12 cellular contexts compared by ENCODE assay signal in the genomic region with DNA sequence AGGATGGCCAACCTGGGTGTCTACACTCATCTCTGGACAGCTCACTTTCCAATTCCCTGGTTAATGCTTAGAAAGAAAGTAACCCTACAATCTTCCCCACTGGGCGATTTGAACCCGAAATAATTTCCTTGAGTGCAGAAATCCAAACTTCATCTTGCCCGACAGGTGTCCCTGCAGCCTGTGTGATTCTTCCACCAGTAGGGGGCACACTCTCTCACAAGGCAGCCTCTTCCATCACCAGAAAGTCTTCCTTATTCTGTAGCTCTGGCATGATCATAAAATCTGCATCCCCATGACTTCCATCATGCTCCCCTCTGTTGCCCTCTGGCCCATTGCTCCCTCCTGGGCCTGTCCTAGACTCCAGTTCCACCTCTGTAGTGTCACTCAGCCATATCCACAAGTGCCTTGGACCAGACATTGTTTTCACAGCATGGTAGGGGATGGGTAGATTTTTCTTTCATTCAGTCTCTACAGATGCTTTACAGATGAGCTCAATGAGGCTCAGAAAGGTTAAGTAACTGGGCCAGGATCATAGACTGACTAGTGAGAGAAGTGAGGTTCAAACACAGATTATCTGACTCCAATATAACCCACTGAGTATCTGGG.
A peak's percentile ranks its signal among the peaks of the same experiment; 100 is the strongest.
DNase-seq lines count a peak whose midpoint lies in the region; ATAC-seq, FAIRE-seq and TF ChIP-seq lines count a peak whose summit lies in the region.
"Had no signal": no experiment of that assay in that cellular context is flagged by ENCODE, and none has a peak within 500 bp of the region (broad histone marks: within the 10 kb centered on the region; RNA-seq: fewer than 3 reads in every experiment).

No MANE protein-coding gene starts in this region.

- 7% methylated on average over 3 of the region's 3 CpGs for WGBS in HepG2 (ENCODE audit: low lambda C conversion rate)
- WGBS in right lobe of liver (ENCODE audit: insufficient coverage, low coverage, low lambda C conversion rate, missing lambda C conversion rate): 58% methylated on average over 2 of the region's 3 CpGs

- H4K20me1 ChIP-seq in HepG2 (ENCODE audit: insufficient read depth, low read length): no peaks in the 10 kb centered on the region
- no peaks in the 10 kb centered on the region for H4K20me1 ChIP-seq in MM.1S (ENCODE audit: insufficient read depth, low read length)

- H3K36me3 ChIP-seq in HepG2 (replicated peaks in 1 of 2; ENCODE audit: control insufficient read depth in 1 of 2, insufficient read depth in 2 of 2, low read length in 2 of 2) (no peaks in the 10 kb centered on the region), right lobe of liver (no peaks in the 10 kb centered on the region), MM.1S (replicated peaks; ENCODE audit: insufficient read depth, low read length) (no peaks in the 10 kb centered on the region)

- FAIRE-seq in HepG2 (lab: Jason Lieb, UNC) (peak; percentile 18), RCC 7860 (lab: Jason Lieb, UNC) (no peak)

- H3K36me3 Mint-ChIP-seq in type B pancreatic cell: no peaks in the 10 kb centered on the region
- H3K36me3 Mint-ChIP-seq in activated naive CD4-positive, alpha-beta T cell treated with anti-CD3 and anti-CD28 coated beads, Interleukin-2, amount 50 U/mL, for 72 hours: no peaks in the 10 kb centered on the region

- POLR2A ChIA-PET in HepG2 (lab: Yijun Ruan, JAX): no interaction called here

- no peaks in the 10 kb centered on the region for H3K9me3 Mint-ChIP-seq in type B pancreatic cell
- H3K9me3 Mint-ChIP-seq in activated naive CD4-positive, alpha-beta T cell treated with anti-CD3 and anti-CD28 coated beads, Interleukin-2, amount 50 U/mL, for 72 hours: no peaks in the 10 kb centered on the region

- no peaks in the 10 kb centered on the region for H3F3A ChIP-seq in MM.1S (ENCODE audit: insufficient read depth, low read length)

- H3K4me3 ChIP-seq in HepG2 (replicated peaks in 1 of 3; ENCODE audit: insufficient read depth in 1 of 3, low read depth in 2 of 3, low read length in 3 of 3) (no peak overlapping the region), right lobe of liver (no peak overlapping the region), MM.1S (ENCODE audit: low read length) (no peak overlapping the region), choroid plexus epithelial cell (ENCODE audit: low read depth, low read length) (no peak overlapping the region)

- H3K27ac Mint-ChIP-seq in type B pancreatic cell: no peak overlapping the region
- no peak overlapping the region for H3K27ac Mint-ChIP-seq in activated naive CD4-positive, alpha-beta T cell treated with anti-CD3 and anti-CD28 coated beads, Interleukin-2, amount 50 U/mL, for 72 hours

- H3K9me2 ChIP-seq in MM.1S (replicated peaks; ENCODE audit: insufficient read depth, low read length): no peaks in the 10 kb centered on the region

- intact Hi-C loops in HepG2 (cut with micrococcal nuclease; ENCODE audit: unreplicated experiment) (no loop called here), right lobe of liver (cut with DNase I) (no loop called here)

- in situ Hi-C loops in HepG2 (cut with HindIII; ENCODE audit: extremely low pct_ligation_motif_present, low pct_unique_long_range_greater_than_20kb): no loop called here

- no peak overlapping the region for H3K4me2 ChIP-seq in HepG2 (ENCODE audit: low read depth, low read length)
- no peak overlapping the region for H3K4me2 ChIP-seq in MM.1S (ENCODE audit: low read depth, low read length)

- H3K79me2 ChIP-seq in HepG2 (ENCODE audit: insufficient read depth, low read length): no peaks in the 10 kb centered on the region
- no peaks in the 10 kb centered on the region for H3K79me2 ChIP-seq in MM.1S (ENCODE audit: low read length)

- ATAC-seq in HepG2 (peak; percentile 74), right lobe of liver (no peak)
- ATAC-seq in activated naive CD4-positive, alpha-beta T cell treated with anti-CD3 and anti-CD28 coated beads, Interleukin-2, amount 50 U/mL, for 72 hours: no peak
- ATAC-seq: Right ventricle myocardium inferior had no signal

- DNase-seq in HepG2 (ENCODE audit: low spot score): peak; percentile 34
- no peak for DNase-seq in right lobe of liver
- no peak for DNase-seq in MM.1S
- DNase-seq in choroid plexus epithelial cell (ENCODE audit: low read depth): no peak
- DNase-seq in type B pancreatic cell (ENCODE audit: extremely low spot score, unreplicated experiment): no peak
- DNase-seq in NCI-H1048 (lab: John Stamatoyannopoulos, UW): no peak
- DNase-seq in activated naive CD4-positive, alpha-beta T cell treated with anti-CD3 and anti-CD28 coated beads, Interleukin-2, amount 50 U/mL, for 72 hours (ENCODE audit: low spot score in 2 of 2): no peak
- DNase-seq in RCC 7860 (ENCODE audit: low spot score): no peak
- DNase-seq: amniotic stem cell, GF-D8, occipital lobe had no signal

- TF ChIP-seq CTCF in HepG2 (CRISPR knock-in tag; IDR thresholded peaks at IDR 0.05) (peak; percentile 64), right lobe of liver (IDR thresholded peaks at IDR 0.05) (peak in 1 of 4 donors; percentile 34), MM.1S (IDR thresholded peaks at IDR 0.05; ENCODE audit: low read length) (peak; percentile 21), choroid plexus epithelial cell (conservative IDR thresholded peaks at IDR 0.05; ENCODE audit: low read depth, low read length) (peak; percentile 21), type B pancreatic cell (conservative IDR thresholded peaks at IDR 0.05) (peak; percentile 52)

- no peak overlapping the region for H2AFZ ChIP-seq in HepG2 (ENCODE audit: low read length)
- H2AFZ ChIP-seq in MM.1S (ENCODE audit: low read length): no peak overlapping the region

- H3K27me3 Mint-ChIP-seq in type B pancreatic cell: peaks cover 6% of the 10 kb centered on the region

- H3K27ac ChIP-seq in HepG2 (ENCODE audit: extremely low read length, insufficient read depth, low read length) (no peak overlapping the region), right lobe of liver (no peak overlapping the region), MM.1S (ENCODE audit: low read length) (no peak overlapping the region)

- H3K27me3 ChIP-seq in HepG2 (ENCODE audit: control insufficient read depth in 1 of 2, insufficient read depth in 2 of 2, low read length in 2 of 2) (no peaks in the 10 kb centered on the region), right lobe of liver (no peaks in the 10 kb centered on the region), MM.1S (replicated peaks; ENCODE audit: insufficient read depth, low read length) (no peaks in the 10 kb centered on the region)

- CTCF ChIA-PET in HepG2 (lab: Yijun Ruan, JAX; ENCODE audit: low intra/inter-chr PET ratio, low total read pairs): no interaction called here

- H3K9ac ChIP-seq in HepG2 (ENCODE audit: insufficient read depth, low read depth, low read length) (no peak overlapping the region), MM.1S (ENCODE audit: low read length) (no peak overlapping the region)

- H3K4me1 ChIP-seq in HepG2 (ENCODE audit: insufficient read depth, low read length) (no peaks in the 10 kb centered on the region), right lobe of liver (no peaks in the 10 kb centered on the region), MM.1S (ENCODE audit: low read length) (no peaks in the 10 kb centered on the region)

- H3K9me3 ChIP-seq in HepG2 (ENCODE audit: low read length) (no peaks in the 10 kb centered on the region), right lobe of liver (no peaks in the 10 kb centered on the region), MM.1S (replicated peaks; ENCODE audit: insufficient read depth, low read length) (no peaks in the 10 kb centered on the region)

- no peak overlapping the region for H3K4me3 Mint-ChIP-seq in type B pancreatic cell

- no peak for TF ChIP-seq EP300 in HepG2 (IDR thresholded peaks at IDR 0.05; ENCODE audit: low read depth in 2 of 2, low read length in 2 of 2)
- no peak for TF ChIP-seq EP300 in HepG2 (CRISPR knock-in tag; IDR thresholded peaks at IDR 0.05; ENCODE audit: borderline replicate concordance)

- H3K4me1 Mint-ChIP-seq in type B pancreatic cell (ENCODE audit: unreplicated experiment): peaks cover 5% of the 10 kb centered on the region

- TF ChIP-seq POLR2A in HepG2 (IDR thresholded peaks at IDR 0.05; ENCODE audit: insufficient read depth in 1 of 2, low read depth in 2 of 2, low read length in 2 of 2) (no peak), right lobe of liver (IDR thresholded peaks at IDR 0.05) (no peak)

- no peak for TF ChIP-seq RAD21 in HepG2 (CRISPR knock-in tag; IDR thresholded peaks at IDR 0.05)

- no TSS peak for BruUV-seq in HepG2 (replicated peaks; lab: Mats Ljungman, UMichigan)

TF ChIP-seq in HepG2, 621 proteins besides CTCF, POLR2A, EP300 and RAD21:
- TF ChIP-seq XRCC5 (optimal IDR thresholded peaks at IDR 0.05; ENCODE audit: low read length) (peak; percentile 52), STAG1 (CRISPR knock-in tag; IDR thresholded peaks at IDR 0.05) (peak; percentile 38), TP53 (CRISPR knock-in tag; conservative IDR thresholded peaks at IDR 0.05) (no peak)
